In genomic region chrX:37541991-37542390, GRCh38 we compare ENCODE assay signal across 9 cellular contexts. TPM values are rescaled to one million over a fixed set of nuclear protein-coding genes. Genes with fewer than 3 reads are reported as not detected.
"Had no signal": no experiment of that assay in that cellular context is flagged by ENCODE, and none has a peak within 500 bp of the region (broad histone marks: within the 10 kb centered on the region; RNA-seq: fewer than 3 reads in every experiment).

No MANE protein-coding gene starts in this region.

- DNase-seq: GDM1, GF-D8 had no signal

- H3K4me3 ChIP-seq: GM12878 had no signal

- FAIRE-seq: G401.6, GM12878, GM12891, GM12892, GM18507, GM19239 had no signal

RNA-seq across cellular contexts. Expression of gene LANCL3, which starts 29.5 kb away (rescaled TPM):
- total RNA-seq: G401, GM12878 had no signal
- polyA plus RNA-seq: GM12878 had no signal
